Comparison of ENCODE assay signal across 25 cellular contexts in genomic region chr10:59077855-59078254, GRCh38.
"Had no signal": no experiment of that assay in that cellular context is flagged by ENCODE, and none has a peak within 500 bp of the region (broad histone marks: within the 10 kb centered on the region; RNA-seq: fewer than 3 reads in every experiment).

No MANE protein-coding gene starts in this region.

- DNase-seq: activated CD4-positive, alpha-beta memory T cell treated with anti-CD3 and anti-CD28 coated beads, Interleukin-2, amount 10 ng/mL, durations not matched to agents 7 days and 5 days; activated CD4-positive, alpha-beta T cell treated with anti-CD3 and anti-CD28 coated beads, Interleukin-2, amount 10 ng/mL, durations not matched to agents 24 days and 14 days; activated effector memory CD4-positive, alpha-beta T cell treated with anti-CD3 and anti-CD28 coated beads, Interleukin-2, amount 50 U/mL, for 16 hours; activated naive CD4-positive, alpha-beta T cell treated with anti-CD3 and anti-CD28 coated beads, Interleukin-2, amount 50 U/mL, for 16 hours; activated naive CD8-positive, alpha-beta T cell treated with anti-CD3 and anti-CD28 coated beads, Interleukin-2, amount 50 U/mL, for 24 hours; anterior cingulate cortex; brain microvascular endothelial cell; central memory CD4-positive, alpha-beta T cell; effector memory CD4-positive, alpha-beta T cell; head of caudate nucleus; islet precursor cell; mammary epithelial cell; midbrain; natural killer cell; SK-N-SH; small intestine; stimulated activated CD4-positive, alpha-beta T cell treated with anti-CD3 and anti-CD28 coated beads, Interleukin-2, amount 100 ng/mL, for 24 hours; stimulated activated naive B cell treated with anti-CD40 and anti-IgM and Interleukin-4, amounts not matched to agents 10 μg/mL and 1 μg/mL and 100 μg/mL, for 72 hours; upper lobe of left lung had no signal

- H3K9ac ChIP-seq: parathyroid adenoma, SK-N-SH had no signal

- H3K4me3 ChIP-seq: upper lobe of left lung had no signal

- H3K27me3 ChIP-seq: brain microvascular endothelial cell, neutrophil, upper lobe of left lung had no signal

- ATAC-seq: activated CD4-positive, CD25-positive, alpha-beta regulatory T cell treated with anti-CD3 and anti-CD28 coated beads, Interleukin-2, amount 50 U/mL, for 24 hours; activated naive CD8-positive, alpha-beta T cell treated with anti-CD3 and anti-CD28 coated beads, Interleukin-2, amount 50 U/mL, for 24 hours; esophagus mucosa; natural killer cell; sciatic nerve; stimulated activated naive B cell treated with anti-CD40 and anti-IgM and Interleukin-4, amounts not matched to agents 10 μg/mL and 1 μg/mL and 100 μg/mL, for 72 hours had no signal

- H3K27ac ChIP-seq: brain microvascular endothelial cell, neutrophil, parathyroid adenoma, upper lobe of left lung, VCaP had no signal

- H3K4me1 ChIP-seq: parathyroid adenoma had no signal

- H3K9me3 ChIP-seq: neutrophil, SK-N-SH, upper lobe of left lung had no signal

- H3K36me3 ChIP-seq: brain microvascular endothelial cell, neutrophil, upper lobe of left lung had no signal
